Comparison of ENCODE assay signal across 1 cellular context in genomic region chr4:37685211-37685725, GRCh38.
TF ChIP-seq lines count a peak whose summit lies in the region.

No MANE protein-coding gene starts in this region.

TF ChIP-seq in H1, 55 proteins besides CTCF, POLR2A, EP300 and RAD21 (continued from another document):
- no peak for TF ChIP-seq SP4 (IDR thresholded peaks at IDR 0.05; ENCODE audit: low read length)
- TF ChIP-seq KDM1A (IDR thresholded peaks at IDR 0.05; ENCODE audit: borderline replicate concordance, low read length), result no peak
- TF ChIP-seq ZNF274 (IDR thresholded peaks at IDR 0.05; ENCODE audit: borderline replicate concordance, extremely low read depth, low read length), result no peak
TF ChIP-seq in H1: peak in this region for 0.
